In the genomic region with DNA sequence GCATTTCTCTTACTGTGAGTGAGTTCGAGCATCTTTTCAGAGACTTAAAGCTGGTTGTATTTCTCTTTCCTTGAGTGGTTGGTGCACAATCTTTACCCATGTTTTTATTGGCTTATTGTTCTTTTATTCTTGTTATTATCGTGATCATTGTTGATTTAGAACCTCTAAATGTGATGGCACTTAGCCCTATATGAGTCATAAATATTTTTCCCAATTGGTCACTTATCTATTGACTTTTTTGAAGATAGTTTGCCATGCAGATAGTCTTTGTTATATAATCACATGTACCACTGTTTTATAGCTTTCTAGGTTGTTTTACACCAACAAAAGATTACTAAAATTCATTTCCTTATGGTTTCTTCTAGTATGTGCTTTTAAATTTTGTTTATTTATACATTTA, we compare ENCODE assay signal across 24 cellular contexts.
DNase-seq lines count a peak whose midpoint lies in the region; ATAC-seq, FAIRE-seq and TF ChIP-seq lines count a peak whose summit lies in the region.
"Had no signal": no experiment of that assay in that cellular context is flagged by ENCODE, and none has a peak within 500 bp of the region (broad histone marks: within the 10 kb centered on the region; RNA-seq: fewer than 3 reads in every experiment).

No MANE protein-coding gene starts in this region.

- TF ChIP-seq CTCF in HEK293 (tag by site-specific recombination; IDR thresholded peaks at IDR 0.05) (no peak), astrocyte (IDR thresholded peaks at IDR 0.05; ENCODE audit: insufficient read depth, low read depth, low read length) (no peak), sigmoid colon (IDR thresholded peaks at IDR 0.05) (no peak)

- H3K4me2 ChIP-seq in astrocyte (ENCODE audit: low read length) = no peak overlapping the region
- H3K4me2 ChIP-seq: GM23338 had no signal

- POLR2A ChIA-PET in HEK293 (lab: Yijun Ruan, JAX) = no interaction called here

- H3K4me3 Mint-ChIP-seq in astrocyte (ENCODE audit: unreplicated experiment) = no peak overlapping the region
- H3K4me3 Mint-ChIP-seq: CD4-positive, alpha-beta T cell; GM23338; HFFc6; IgD-negative memory B cell had no signal

- no peak overlapping the region for H3K27ac Mint-ChIP-seq in astrocyte (ENCODE audit: unreplicated experiment)
- H3K27ac Mint-ChIP-seq: CD4-positive, alpha-beta T cell; GM23338; HFFc6; IgD-negative memory B cell had no signal

- no peaks in the 10 kb centered on the region for H3K79me2 ChIP-seq in astrocyte (ENCODE audit: insufficient read depth, low read length)

- no peak for ATAC-seq in GM21723 (IDR thresholded peaks at IDR 0.05; ENCODE audit: unreplicated experiment)
- ATAC-seq: HepG2 had no signal

- CTCF ChIA-PET in HEK293 (lab: Yijun Ruan, JAX) = no interaction called here

- H3K27me3 Mint-ChIP-seq in astrocyte (ENCODE audit: low read depth, unreplicated experiment) = peaks cover 19% of the 10 kb centered on the region
- H3K27me3 Mint-ChIP-seq: CD4-positive, alpha-beta T cell; IgD-negative memory B cell had no signal

- no peaks in the 10 kb centered on the region for H3K9me3 ChIP-seq in HEK293 (ENCODE audit: control insufficient read depth, insufficient read depth, low read depth, low read length)
- no peaks in the 10 kb centered on the region for H3K9me3 ChIP-seq in astrocyte (ENCODE audit: insufficient read depth, low read depth, low read length)
- H3K9me3 ChIP-seq in sigmoid colon = no peaks in the 10 kb centered on the region
- H3K9me3 ChIP-seq: Caco-2 had no signal

- H3K9ac ChIP-seq in astrocyte (ENCODE audit: low read length) = no peak overlapping the region

- DNase-seq in astrocyte (ENCODE audit: low read depth) (peak; percentile 44), kidney tubule cell (ENCODE audit: low spot score) (peak; percentile 18), stromal cell of bone marrow (ENCODE audit: low read depth) (peak; percentile 3), D341Med (ENCODE audit: low spot score) (no peak), sigmoid colon (no peak), DMS53 treated with DMSO at 0.1 percent for 48 hours (lab: John Stamatoyannopoulos, UW; ENCODE audit: unreplicated experiment) (no peak)
- DNase-seq: AML-193; Caco-2; CD4-positive, alpha-beta T cell; DND-41; HCEC 1CT; HFFc6; KBM-7 had no signal

- H3K4me1 ChIP-seq in HEK293 (ENCODE audit: control insufficient read depth, insufficient read depth, low read length) = no peaks in the 10 kb centered on the region
- H3K4me1 ChIP-seq in astrocyte (ENCODE audit: insufficient read depth, low read length) = no peaks in the 10 kb centered on the region
- peaks cover 0 to 9% (median 0%) of the 10 kb centered on the region in 4 donors for H3K4me1 ChIP-seq in sigmoid colon

- FAIRE-seq in astrocyte (lab: Jason Lieb, UNC) = no peak
- FAIRE-seq: A204.1, G401.6, GM12891, GM19239, H54, HepG2 had no signal

- intact Hi-C loops in sigmoid colon (cut with DNase I) = no loop called here

- no peak overlapping the region for H3K27ac ChIP-seq in HEK293 (ENCODE audit: extremely low read depth, low read depth, low read length)
- H3K27ac ChIP-seq in astrocyte (ENCODE audit: low read depth, low read length) = no peak overlapping the region
- H3K27ac ChIP-seq in sigmoid colon = no peak overlapping the region
- H3K27ac ChIP-seq: C4-2B had no signal

- H3K36me3 ChIP-seq in HEK293 (ENCODE audit: control insufficient read depth in 2 of 2, insufficient read depth in 1 of 2, low read length in 2 of 2) (no peaks in the 10 kb centered on the region), astrocyte (ENCODE audit: insufficient read depth, low read length) (no peaks in the 10 kb centered on the region), sigmoid colon (no peaks in the 10 kb centered on the region)

- H2AFZ ChIP-seq in astrocyte (ENCODE audit: low read depth, low read length) = no peak overlapping the region

- H3K9me3 Mint-ChIP-seq in astrocyte (ENCODE audit: unreplicated experiment) = peaks cover 3% of the 10 kb centered on the region
- H3K9me3 Mint-ChIP-seq: CD4-positive, alpha-beta T cell; HFFc6 had no signal

- H4K20me1 ChIP-seq in astrocyte (ENCODE audit: insufficient read depth, low read length) = no peaks in the 10 kb centered on the region

- 11 to 48% methylated on average over 2 of the region's 2 CpGs for WGBS in sigmoid colon, 2 donors

- H3K4me3 ChIP-seq in HEK293 (ENCODE audit: low read depth, low read length) (no peak overlapping the region), astrocyte (ENCODE audit: insufficient read depth, low read depth, low read length) (no peak overlapping the region), sigmoid colon (no peak overlapping the region)
- H3K4me3 ChIP-seq: GM23338 had no signal

- TF ChIP-seq EP300 in sigmoid colon (IDR thresholded peaks at IDR 0.05) = no peak

- H3K4me1 Mint-ChIP-seq in astrocyte (ENCODE audit: low read depth, unreplicated experiment) = peaks cover 12% of the 10 kb centered on the region

- H3K27me3 ChIP-seq in astrocyte (ENCODE audit: insufficient read depth, low read length) (peaks cover 4% of the 10 kb centered on the region), sigmoid colon (no peaks in the 10 kb centered on the region)

- TF ChIP-seq POLR2A in sigmoid colon (IDR thresholded peaks at IDR 0.05) = no peak

- no peaks in the 10 kb centered on the region for H3K36me3 Mint-ChIP-seq in astrocyte (ENCODE audit: low read depth, unreplicated experiment)

TF ChIP-seq in HEK293, 187 proteins besides CTCF, POLR2A, EP300 and RAD21:
- peak; percentile 68 for TF ChIP-seq FEZF1 (tag by site-specific recombination; IDR thresholded peaks at IDR 0.05)
- no peak for TF ChIP-seq SP3 (tag by site-specific recombination; IDR thresholded peaks at IDR 0.05)

Comparison
In these comparisons a context has a peak if more than half of its experiments do, and no peak if none do; other contexts are left out.
1. DNase-seq: peak in astrocyte (single experiment), kidney tubule cell (single experiment) and stromal cell of bone marrow (single experiment); none in D341Med (single experiment), sigmoid colon (single experiment) and DMS53 treated with DMSO at 0.1 percent for 48 hours (single experiment).